28 cellular contexts compared by ENCODE assay signal in genomic region chr6:80259113-80259512, GRCh38.
"Had no signal": no experiment of that assay in that cellular context is flagged by ENCODE, and none has a peak within 500 bp of the region (broad histone marks: within the 10 kb centered on the region; RNA-seq: fewer than 3 reads in every experiment).

No MANE protein-coding gene starts in this region.

- H3K36me3 ChIP-seq: adrenal gland, breast epithelium, cardiac muscle cell had no signal

- H3K27me3 ChIP-seq: adrenal gland, breast epithelium, cardiac muscle cell, dorsolateral prefrontal cortex had no signal

- H3K4me1 ChIP-seq: adrenal gland, breast epithelium had no signal

- DNase-seq: activated CD4-positive, alpha-beta memory T cell treated with anti-CD3 and anti-CD28 coated beads for 36 hours; activated CD4-positive, alpha-beta T cell treated with anti-CD3 and anti-CD28 coated beads for 36 hours; activated CD4-positive, alpha-beta T cell treated with anti-CD3 and anti-CD28 coated beads, Interleukin-2, amount 10 ng/mL, durations not matched to agents 24 days and 14 days; activated CD4-positive, CD25-positive, alpha-beta regulatory T cell; activated CD4-positive, CD25-positive, alpha-beta regulatory T cell treated with anti-CD3 and anti-CD28 coated beads, Interleukin-2, amount 50 U/mL, for 72 hours; activated CD8-positive, alpha-beta memory T cell treated with anti-CD3 and anti-CD28 coated beads, Interleukin-2, amount 10 ng/mL, durations not matched to agents 7 days and 5 days; activated CD8-positive, alpha-beta memory T cell treated with anti-CD3 and anti-CD28 coated beads, Interleukin-2, amount 50 U/mL, for 4 hours; activated CD8-positive, alpha-beta T cell treated with anti-CD3 and anti-CD28 coated beads, Interleukin-2, amount 10 ng/mL, durations not matched to agents 7 days and 5 days; activated effector memory CD4-positive, alpha-beta T cell treated with anti-CD3 and anti-CD28 coated beads, Interleukin-2, amount 50 U/mL, for 16 hours; activated naive CD4-positive, alpha-beta T cell treated with anti-CD3 and anti-CD28 coated beads for 36 hours; activated naive CD8-positive, alpha-beta T cell treated with anti-CD3 and anti-CD28 coated beads for 36 hours; activated naive CD8-positive, alpha-beta T cell treated with anti-CD3 and anti-CD28 coated beads, Interleukin-2, amount 50 U/mL, for 24 hours; activated T-cell treated with anti-CD3 and anti-CD28 coated beads, Interleukin-2, amount 50 U/mL, for 1 hour; activated T-cell treated with anti-CD3 and anti-CD28 coated beads, Interleukin-2, amount 50 U/mL, for 48 hours; adrenal gland; amygdala; aorta; dorsolateral prefrontal cortex; effector memory CD4-positive, alpha-beta T cell; endodermal cell; foreskin fibroblast; T-helper 1 cell; T-helper 17 cell; T1000 had no signal

- ATAC-seq: activated CD4-positive, alpha-beta T cell treated with anti-CD3 and anti-CD28 coated beads for 36 hours; activated CD8-positive, alpha-beta memory T cell treated with anti-CD3 and anti-CD28 coated beads, Interleukin-2, amount 10 ng/mL, durations not matched to agents 7 days and 5 days; activated CD8-positive, alpha-beta T cell treated with anti-CD3 and anti-CD28 coated beads, Interleukin-2, amount 10 ng/mL, durations not matched to agents 7 days and 5 days; activated naive CD8-positive, alpha-beta T cell treated with anti-CD3 and anti-CD28 coated beads, Interleukin-2, amount 50 U/mL, for 24 hours; esophagus mucosa; T-helper 17 cell had no signal

- H3K4me3 ChIP-seq: adrenal gland, breast epithelium, cardiac muscle cell, coronary artery, dorsolateral prefrontal cortex had no signal

- H3K9me3 ChIP-seq: adrenal gland, breast epithelium had no signal

- H3K27ac ChIP-seq: adrenal gland, breast epithelium, cardiac muscle cell, coronary artery, dorsolateral prefrontal cortex had no signal
